8 cellular contexts compared by ENCODE assay signal in genomic region chr1:6363085-6363486, GRCh38. TPM values are rescaled to one million over a fixed set of nuclear protein-coding genes. Genes with fewer than 3 reads are reported as not detected.
DNase-seq lines count a peak whose midpoint lies in the region; ATAC-seq and TF ChIP-seq lines count a peak whose summit lies in the region.
"Not testable (repeated sequence)": the region's sequence is repeated elsewhere in the genome, so short reads cannot be mapped to it uniquely, and the experiment has no call there.

No MANE protein-coding gene starts in this region.

- not testable (repeated sequence) for H3K9me2 ChIP-seq in Karpas-422 (replicated peaks; ENCODE audit: insufficient read depth, low read length)

- H3K27me3 Mint-ChIP-seq in activated CD4-positive, alpha-beta T cell treated with anti-CD3 and anti-CD28 coated beads for 36 hours; neural crest cell (ENCODE audit: low read depth): not testable (repeated sequence)

- H3K36me3 ChIP-seq in Karpas-422 (ENCODE audit: insufficient read depth, low read length); left ventricle myocardium inferior; uterus: not testable (repeated sequence)

- H3K27ac Mint-ChIP-seq in activated CD4-positive, alpha-beta T cell treated with anti-CD3 and anti-CD28 coated beads for 36 hours; neural crest cell (ENCODE audit: unreplicated experiment): not testable (repeated sequence)

- not testable (repeated sequence) for H3K4me3 ChIP-seq in Karpas-422 (ENCODE audit: low read length); choroid plexus epithelial cell (ENCODE audit: low read depth, low read length); left ventricle myocardium inferior; uterus

- H3K9me3 ChIP-seq in Karpas-422 (ENCODE audit: low read length); left ventricle myocardium inferior (replicated peaks); uterus: not testable (repeated sequence)

- DNase-seq in DMS53 (lab: John Stamatoyannopoulos, UW) (peak; percentile 77), Karpas-422 (peak; percentile 67), NCI-H748 (lab: John Stamatoyannopoulos, UW; ENCODE audit: unreplicated experiment) (peak; percentile 57), choroid plexus epithelial cell (ENCODE audit: low read depth) (peak; percentile 65), left ventricle myocardium inferior (peak; percentile 58), neural crest cell (ENCODE audit: low read depth, low spot score) (peak; percentile 47), uterus (peak; percentile 72 to 77)
- peak; percentile 54 for DNase-seq in activated CD4-positive, alpha-beta T cell treated with anti-CD3 and anti-CD28 coated beads for 36 hours

- H3K4me1 Mint-ChIP-seq in activated CD4-positive, alpha-beta T cell treated with anti-CD3 and anti-CD28 coated beads for 36 hours = peaks cover 56% of the 10 kb centered on the region
- H3K4me1 Mint-ChIP-seq in neural crest cell = peaks cover 44% of the 10 kb centered on the region

- H3K79me2 ChIP-seq in Karpas-422 (ENCODE audit: low read length) = peaks cover 55% of the 10 kb centered on the region

- TF ChIP-seq CTCF in choroid plexus epithelial cell (conservative IDR thresholded peaks at IDR 0.05; ENCODE audit: low read depth, low read length) = peak; percentile 58
- peak; percentile 83 for TF ChIP-seq CTCF in left ventricle myocardium inferior (IDR thresholded peaks at IDR 0.05; ENCODE audit: borderline replicate concordance)
- TF ChIP-seq CTCF in neural crest cell (conservative IDR thresholded peaks at IDR 0.05) = peak; percentile 77
- peak; percentile 73 to 87 (median 80) for TF ChIP-seq CTCF in uterus (IDR thresholded peaks at IDR 0.05)

- POLR2A ChIA-PET in activated CD4-positive, alpha-beta T cell treated with anti-CD3 and anti-CD28 coated beads for 36 hours (lab: Charles Lee) = not testable (repeated sequence)

- CTCF ChIA-PET in activated CD4-positive, alpha-beta T cell treated with anti-CD3 and anti-CD28 coated beads for 36 hours (lab: Charles Lee) = interaction anchor here (0.9 to 3.2 kb wide), 8 partner anchors 15 to 86 kb away, joined by 3 to 9 read pairs (median 4); no protein-coding TSS in a partner anchor

- H4K20me1 ChIP-seq in Karpas-422 (ENCODE audit: insufficient read depth, low read depth, low read length) = not testable (repeated sequence)

- H3K36me3 Mint-ChIP-seq in activated CD4-positive, alpha-beta T cell treated with anti-CD3 and anti-CD28 coated beads for 36 hours (ENCODE audit: low read depth) = not testable (repeated sequence)
- H3K36me3 Mint-ChIP-seq in neural crest cell (ENCODE audit: low read depth) = peaks cover 10% of the 10 kb centered on the region

- intact Hi-C loops in activated CD4-positive, alpha-beta T cell treated with anti-CD3 and anti-CD28 coated beads for 36 hours (cut with DNase I, micrococcal nuclease); left ventricle myocardium inferior (cut with micrococcal nuclease): not testable (repeated sequence)
- intact Hi-C loops in uterus (cut with DNase I; ENCODE audit: low total_unique reads) = loop anchor here (5.0 kb wide), 1 partner anchor 44 kb away; no protein-coding TSS in a partner anchor

- not testable (repeated sequence) for H3K4me3 Mint-ChIP-seq in activated CD4-positive, alpha-beta T cell treated with anti-CD3 and anti-CD28 coated beads for 36 hours; neural crest cell

- H3K4me1 ChIP-seq in Karpas-422 (ENCODE audit: low read length) (peaks cover 30% of the 10 kb centered on the region), left ventricle myocardium inferior (peaks cover 42% of the 10 kb centered on the region), uterus (peaks cover 0 to 19% of the 10 kb centered on the region in 2 donors)

- H3K9ac ChIP-seq in Karpas-422 (ENCODE audit: low read length) = not testable (repeated sequence)

- H3K27ac ChIP-seq in Karpas-422 (ENCODE audit: low read length); left ventricle myocardium inferior (replicated peaks); uterus: not testable (repeated sequence)

- TF ChIP-seq POLR2A in uterus (IDR thresholded peaks at IDR 0.05) = not testable (repeated sequence)

- not testable (repeated sequence) for H3K9me3 Mint-ChIP-seq in activated CD4-positive, alpha-beta T cell treated with anti-CD3 and anti-CD28 coated beads for 36 hours (ENCODE audit: low read depth); neural crest cell

- ATAC-seq in activated CD4-positive, alpha-beta T cell treated with anti-CD3 and anti-CD28 coated beads for 36 hours = not testable (repeated sequence)

- not testable (repeated sequence) for H3K27me3 ChIP-seq in Karpas-422 (ENCODE audit: low read length); left ventricle myocardium inferior (ENCODE audit: low read depth); uterus

- not testable (repeated sequence) for H3K4me2 ChIP-seq in Karpas-422 (ENCODE audit: low read depth, low read length, poor library complexity, severe bottlenecking)

- not testable (repeated sequence) for H2AFZ ChIP-seq in Karpas-422 (ENCODE audit: low read length)

RNA-seq across cellular contexts. Expression of gene ACOT7, which starts 30.5 kb away (rescaled TPM):
- 11.8 and 25.9 TPM in 2 replicates for total RNA-seq in Karpas-422 (2014; rRNA removed; shearing (Covaris generic); ENCODE audit: low replicate concordance)
- total RNA-seq in activated CD4-positive, alpha-beta T cell treated with anti-CD3 and anti-CD28 coated beads for 36 hours = 10 to 100 TPM; 93.8 to 99.2 TPM
- 8.6 TPM for total RNA-seq in left ventricle myocardium inferior
- total RNA-seq in neural crest cell = 107 and 110 TPM in 2 replicates
- 10 to 100 TPM in 2 of 4 donors, 1 to 10 TPM in 2; 7.4 to 27.6 (median 12.4) TPM for total RNA-seq in uterus

RNA-seq across cellular contexts. Expression of gene HES2, which starts 56.6 kb away (rescaled TPM):
- not detected in 2 replicates for total RNA-seq in Karpas-422 (2014; rRNA removed; shearing (Covaris generic); ENCODE audit: low replicate concordance)
- under 1 TPM in 1 of 2 experiments, not detected in 1; 0.05 TPM for total RNA-seq in activated CD4-positive, alpha-beta T cell treated with anti-CD3 and anti-CD28 coated beads for 36 hours
- total RNA-seq in left ventricle myocardium inferior = not detected
- total RNA-seq in neural crest cell = 0.07 TPM in 1 of 2 replicates, not detected in the other
- under 1 TPM in 1 of 4 donors, not detected in 3; 0.21 TPM for total RNA-seq in uterus
